ENCODE assay signal across 22 cellular contexts in genomic region chr16:57680842-57681241, GRCh38. TPM values are rescaled to one million over a fixed set of nuclear protein-coding genes. Genes with fewer than 3 reads are reported as not detected.
"Had no signal": no experiment of that assay in that cellular context is flagged by ENCODE, and none has a peak within 500 bp of the region (broad histone marks: within the 10 kb centered on the region; RNA-seq: fewer than 3 reads in every experiment).

No MANE protein-coding gene starts in this region.

- H3K27ac Mint-ChIP-seq: activated CD4-positive, alpha-beta T cell treated with anti-CD3 and anti-CD28 coated beads, Interleukin-2, amount 10 ng/mL, durations not matched to agents 24 days and 14 days; activated CD8-positive, alpha-beta T cell treated with anti-CD3 and anti-CD28 coated beads, Interleukin-2, amount 10 ng/mL, durations not matched to agents 7 days and 5 days; immature natural killer cell; natural killer cell had no signal

- H3K27me3 ChIP-seq: ascending aorta, gastrocnemius medialis, heart left ventricle, ovary, sigmoid colon, upper lobe of right lung had no signal

- H3K36me3 Mint-ChIP-seq: immature natural killer cell, natural killer cell had no signal

- H3K36me3 ChIP-seq: ascending aorta, gastrocnemius medialis, heart left ventricle, ovary, sigmoid colon, thoracic aorta, upper lobe of right lung had no signal

- H3K4me3 ChIP-seq: ascending aorta, gastrocnemius medialis, heart left ventricle, ovary, sigmoid colon, thoracic aorta, upper lobe of right lung had no signal

- H3K4me1 ChIP-seq: ascending aorta, sigmoid colon, upper lobe of right lung had no signal

- H3K27ac ChIP-seq: ascending aorta, epithelial cell of prostate, gastrocnemius medialis, heart left ventricle, ovary, sigmoid colon, thoracic aorta, upper lobe of right lung had no signal

- DNase-seq: activated CD4-positive, alpha-beta T cell treated with anti-CD3 and anti-CD28 coated beads, Interleukin-2, amount 10 ng/mL, durations not matched to agents 24 days and 14 days; activated CD4-positive, CD25-positive, alpha-beta regulatory T cell; activated CD8-positive, alpha-beta memory T cell treated with anti-CD3 and anti-CD28 coated beads, Interleukin-2, amount 50 U/mL, for 4 hours; activated CD8-positive, alpha-beta T cell treated with anti-CD3 and anti-CD28 coated beads, Interleukin-2, amount 10 ng/mL, durations not matched to agents 7 days and 5 days; activated naive CD4-positive, alpha-beta T cell; gastrocnemius medialis; immature natural killer cell; mesendoderm; natural killer cell; ovary; sigmoid colon; stimulated activated CD4-positive, alpha-beta T cell treated with anti-CD3 and anti-CD28 coated beads, Interleukin-1b, Interleukin-23, amount 100 ng/mL, for 48 hours; upper lobe of right lung had no signal

- H3K9me3 Mint-ChIP-seq: activated CD4-positive, alpha-beta T cell treated with anti-CD3 and anti-CD28 coated beads, Interleukin-2, amount 10 ng/mL, durations not matched to agents 24 days and 14 days; immature natural killer cell; natural killer cell had no signal

- H3K4me3 Mint-ChIP-seq: activated CD4-positive, alpha-beta T cell treated with anti-CD3 and anti-CD28 coated beads, Interleukin-2, amount 10 ng/mL, durations not matched to agents 24 days and 14 days; activated CD8-positive, alpha-beta T cell treated with anti-CD3 and anti-CD28 coated beads, Interleukin-2, amount 10 ng/mL, durations not matched to agents 7 days and 5 days; immature natural killer cell; natural killer cell had no signal

- H3K9me3 ChIP-seq: ascending aorta, gastrocnemius medialis, heart left ventricle, ovary, sigmoid colon, thoracic aorta, upper lobe of right lung had no signal

- ATAC-seq: activated CD8-positive, alpha-beta T cell treated with anti-CD3 and anti-CD28 coated beads, Interleukin-2, amount 10 ng/mL, durations not matched to agents 7 days and 5 days; gastrocnemius medialis; heart left ventricle; natural killer cell; upper lobe of right lung had no signal

RNA-seq across cellular contexts. Expression of gene ADGRG3, which starts 12.7 kb away (rescaled TPM):
- total RNA-seq: activated CD4-positive, alpha-beta T cell treated with anti-CD3 and anti-CD28 coated beads, Interleukin-2, amount 10 ng/mL, durations not matched to agents 24 days and 14 days; ascending aorta; bronchial epithelial cell; chondrocyte; pulmonary artery endothelial cell; T-helper 2 cell treated with Interferon-gamma antibody and Interleukin-4, amounts not matched to agents 100 ng/mL and 5 ng/mL, for 36 hours had no signal

RNA-seq across cellular contexts. Expression of gene DRC7, which starts 13.8 kb away (rescaled TPM):
- total RNA-seq: activated CD4-positive, alpha-beta T cell treated with anti-CD3 and anti-CD28 coated beads, Interleukin-2, amount 10 ng/mL, durations not matched to agents 24 days and 14 days; ascending aorta; bronchial epithelial cell; chondrocyte; gastrocnemius medialis; lower leg skin; sigmoid colon; T-helper 2 cell treated with Interferon-gamma antibody and Interleukin-4, amounts not matched to agents 100 ng/mL and 5 ng/mL, for 36 hours; thoracic aorta; upper lobe of right lung had no signal
